In genomic region chr10:29600067-29600466, GRCh38 we compare ENCODE assay signal across 18 cellular contexts. TPM values are rescaled to one million over a fixed set of nuclear protein-coding genes. Genes with fewer than 3 reads are reported as not detected.
DNase-seq lines count a peak whose midpoint lies in the region; ATAC-seq and TF ChIP-seq lines count a peak whose summit lies in the region.
"Had no signal": no experiment of that assay in that cellular context is flagged by ENCODE, and none has a peak within 500 bp of the region (broad histone marks: within the 10 kb centered on the region; RNA-seq: fewer than 3 reads in every experiment).

No MANE protein-coding gene starts in this region.

- no CpG with 5 or more reads among the region's 2 CpGs for WGBS in IMR-90 (ENCODE audit: extremely low coverage in 2 of 2, insufficient read length in 1 of 2), 2 experiments

- peaks cover 27% of the 10 kb centered on the region; the same call in 1 of the 2 replicates for H4K20me1 ChIP-seq in IMR-90 (ENCODE audit: insufficient read depth, low read length)

- H3K9me1 ChIP-seq in IMR-90 (ENCODE audit: insufficient read depth, low read length): peaks cover 20% of the 10 kb centered on the region

- peaks cover 4% of the 10 kb centered on the region for H3K36me3 Mint-ChIP-seq in effector memory CD8-positive, alpha-beta T cell (ENCODE audit: insufficient read depth)
- H3K36me3 Mint-ChIP-seq: memory B cell had no signal

- H3K56ac ChIP-seq in IMR-90 (ENCODE audit: extremely low read depth, insufficient read depth, low read length): no peak overlapping the region

- no peak overlapping the region for H3K4me2 ChIP-seq in IMR-90 (ENCODE audit: low read depth, low read length)

- H3K23ac ChIP-seq in IMR-90 (ENCODE audit: low read depth, low read length): no peak overlapping the region

- ATAC-seq in IMR-90 (ENCODE audit: low read depth) (no peak), upper lobe of right lung (no peak), GM19455 (IDR thresholded peaks at IDR 0.05; ENCODE audit: unreplicated experiment) (no peak)
- ATAC-seq in effector memory CD8-positive, alpha-beta T cell (replicated peaks): no peak
- ATAC-seq: HepG2 had no signal

- dilution Hi-C loops in IMR-90 (cut with HindIII; ENCODE audit: low sequenced_read_pairs, unreplicated experiment): no loop called here

- H2AK5ac ChIP-seq in IMR-90 (ENCODE audit: low read depth, low read length): no peak overlapping the region

- no peaks in the 10 kb centered on the region for H3K27me3 Mint-ChIP-seq in effector memory CD8-positive, alpha-beta T cell
- H3K27me3 Mint-ChIP-seq: activated CD4-positive, alpha-beta memory T cell treated with anti-CD3 and anti-CD28 coated beads, Interleukin-2, amount 10 ng/mL, durations not matched to agents 7 days and 5 days; B cell; memory B cell had no signal

- no peak overlapping the region for H3K14ac ChIP-seq in IMR-90 (replicated peaks; ENCODE audit: low read depth, low read length)

- no peak overlapping the region for H3K9ac ChIP-seq in IMR-90 (ENCODE audit: low read depth, low read length)

- no peaks in the 10 kb centered on the region for H3K9me3 ChIP-seq in IMR-90 (ENCODE audit: control insufficient read depth, insufficient read depth, low read length)
- no peaks in the 10 kb centered on the region for H3K9me3 ChIP-seq in upper lobe of right lung

- H2BK20ac ChIP-seq in IMR-90 (ENCODE audit: low read depth, low read length): no peak overlapping the region

- TF ChIP-seq CTCF in IMR-90 (conservative IDR thresholded peaks at IDR 0.05; ENCODE audit: low read depth, low read length) (no peak), epithelial cell of esophagus (IDR thresholded peaks at IDR 0.05; ENCODE audit: insufficient read depth, low read depth, low read length, missing control alignments) (no peak), upper lobe of right lung (IDR thresholded peaks at IDR 0.05) (no peak)

- H3K4me3 ChIP-seq in IMR-90 (ENCODE audit: insufficient read depth, low read depth, low read length) (no peak overlapping the region), epithelial cell of esophagus (ENCODE audit: low read length) (no peak overlapping the region), upper lobe of right lung (no peak overlapping the region)
- H3K4me3 ChIP-seq: dorsolateral prefrontal cortex had no signal

- H3K4ac ChIP-seq in IMR-90 (ENCODE audit: low read depth, low read length): no peak overlapping the region

- no peak overlapping the region for H2AK9ac ChIP-seq in IMR-90 (replicated peaks; ENCODE audit: low read depth, low read length, poor library complexity)

- no peak overlapping the region for H3K18ac ChIP-seq in IMR-90 (ENCODE audit: low read depth, low read length)

- intact Hi-C loops in IMR-90 (cut with micrococcal nuclease) (no loop called here), upper lobe of right lung (cut with DNase I) (no loop called here)

- no TSS peak for BruUV-seq in IMR-90 (replicated peaks; lab: Mats Ljungman, UMichigan)

- H3K4me1 ChIP-seq in IMR-90 (ENCODE audit: control insufficient read depth, insufficient read depth, low read length) (peaks cover 12% of the 10 kb centered on the region), upper lobe of right lung (no peaks in the 10 kb centered on the region)

- in situ Hi-C loops in Caki2 (cut with HindIII; ENCODE audit: low pct_unique_long_range_greater_than_20kb, low sequenced_read_pairs) (no loop called here), IMR-90 (cut with MboI; ENCODE audit: low sequenced_read_pairs) (no loop called here)

- H4K8ac ChIP-seq in IMR-90 (ENCODE audit: low read depth in 2 of 2, low read length in 2 of 2): no peak overlapping the region

- CTCF ChIA-PET in IMR-90 (lab: Yijun Ruan, JAX): no interaction called here

- H3K4me3 Mint-ChIP-seq in effector memory CD8-positive, alpha-beta T cell: no peak overlapping the region
- H3K4me3 Mint-ChIP-seq: activated CD4-positive, alpha-beta memory T cell treated with anti-CD3 and anti-CD28 coated beads, Interleukin-2, amount 10 ng/mL, durations not matched to agents 7 days and 5 days; B cell; memory B cell; nephron progenitor cell had no signal

- TF ChIP-seq POLR2A in IMR-90 (IDR thresholded peaks at IDR 0.05; ENCODE audit: low read depth, low read length): no peak

- no peak overlapping the region for H4K91ac ChIP-seq in IMR-90 (ENCODE audit: insufficient read depth, low read depth, low read length)

- H3K27ac ChIP-seq in IMR-90 (ENCODE audit: insufficient read depth, low read length) (no peak overlapping the region), upper lobe of right lung (no peak overlapping the region)

- H2AFZ ChIP-seq in IMR-90 (replicated peaks; ENCODE audit: low read length, poor library complexity): no peak overlapping the region

- no peak overlapping the region for H2BK15ac ChIP-seq in IMR-90 (ENCODE audit: low read depth, low read length)

- peaks cover 21 to 63% of the 10 kb centered on the region in 2 experiments for H3K79me1 ChIP-seq in IMR-90 (ENCODE audit: low read depth in 1 of 2, low read length in 2 of 2)

- no peak overlapping the region for H3K27ac Mint-ChIP-seq in effector memory CD8-positive, alpha-beta T cell
- H3K27ac Mint-ChIP-seq: activated CD4-positive, alpha-beta memory T cell treated with anti-CD3 and anti-CD28 coated beads, Interleukin-2, amount 10 ng/mL, durations not matched to agents 7 days and 5 days; B cell; memory B cell; nephron progenitor cell had no signal

- H4K5ac ChIP-seq in IMR-90 (ENCODE audit: low read depth, low read length): no peak overlapping the region

- no peaks in the 10 kb centered on the region for H3K9me3 Mint-ChIP-seq in effector memory CD8-positive, alpha-beta T cell
- H3K9me3 Mint-ChIP-seq: activated CD4-positive, alpha-beta memory T cell treated with anti-CD3 and anti-CD28 coated beads, Interleukin-2, amount 10 ng/mL, durations not matched to agents 7 days and 5 days; memory B cell; nephron progenitor cell had no signal

- H3K36me3 ChIP-seq in IMR-90 (ENCODE audit: control insufficient read depth, insufficient read depth, low read length): no peaks in the 10 kb centered on the region
- no peaks in the 10 kb centered on the region for H3K36me3 ChIP-seq in upper lobe of right lung

- no peak for TF ChIP-seq RAD21 in IMR-90 (IDR thresholded peaks at IDR 0.05; ENCODE audit: low read length)

- peaks cover 0 to 1% of the 10 kb centered on the region in 2 donors for H3K4me1 Mint-ChIP-seq in effector memory CD8-positive, alpha-beta T cell (ENCODE audit: low read depth in 2 of 2)
- H3K4me1 Mint-ChIP-seq: activated CD4-positive, alpha-beta memory T cell treated with anti-CD3 and anti-CD28 coated beads, Interleukin-2, amount 10 ng/mL, durations not matched to agents 7 days and 5 days; B cell; memory B cell had no signal

- H2BK120ac ChIP-seq in IMR-90 (ENCODE audit: low read depth, low read length): no peak overlapping the region

- DNase-seq in Caki2 (ENCODE audit: low read depth) (peak; percentile 42), IMR-90 (peak; percentile 30), epithelial cell of esophagus (ENCODE audit: low read depth) (peak; percentile 94), renal cortical epithelial cell (ENCODE audit: low read depth) (peak; percentile 36), upper lobe of right lung (no peak), NCI-H2029 treated with DMSO at 0.1 percent for 48 hours (lab: John Stamatoyannopoulos, UW) (no peak)
- no peak for DNase-seq in effector memory CD8-positive, alpha-beta T cell
- DNase-seq: activated CD4-positive, alpha-beta memory T cell treated with anti-CD3 and anti-CD28 coated beads, Interleukin-2, amount 10 ng/mL, durations not matched to agents 7 days and 5 days; DMS53; dorsolateral prefrontal cortex; MV-4-11; nephron progenitor cell; retina; stimulated activated CD4-positive, alpha-beta T cell treated with anti-CD3 and anti-CD28 coated beads, Interleukin-2, amount 100 ng/mL, for 24 hours had no signal

- H2BK5ac ChIP-seq in IMR-90 (ENCODE audit: low read depth, low read length, poor library complexity, severe bottlenecking): no peak overlapping the region

- H3K27me3 ChIP-seq in IMR-90 (ENCODE audit: control insufficient read depth, insufficient read depth, low read length) (no peaks in the 10 kb centered on the region), upper lobe of right lung (no peaks in the 10 kb centered on the region)

- POLR2A ChIA-PET in IMR-90 (lab: Charles Lee; ENCODE audit: unreplicated experiment): interaction anchor here (0.7 kb wide), 1 partner anchor 246 kb away, joined by 3 read pairs; no protein-coding TSS in a partner anchor

TF ChIP-seq in IMR-90, 13 proteins besides CTCF, POLR2A, EP300 and RAD21:
- TF ChIP-seq NFE2L2 (IDR thresholded peaks at IDR 0.05; ENCODE audit: low read depth, low read length) (no peak), USF2 (IDR thresholded peaks at IDR 0.05; ENCODE audit: low read depth, low read length) (no peak), CEBPB (IDR thresholded peaks at IDR 0.05; ENCODE audit: low read depth, low read length) (no peak)

RNA-seq across cellular contexts. Expression of gene SVIL, which starts 34.7 kb away (rescaled TPM):
- total RNA-seq in Caki2 (2014; rRNA removed; shearing (Covaris generic); ENCODE audit: low replicate concordance): 59.4 and 65.4 TPM in 2 replicates
- total RNA-seq in IMR-90 (2012; rRNA removed) (11.5 and 13.6 TPM in 2 replicates), renal cortical epithelial cell (61.0 and 202 TPM in 2 replicates), upper lobe of right lung (106 TPM)
- polyA plus RNA-seq in IMR-90 (2012; rRNA removed): 10.9 and 11.6 TPM in 2 replicates
- polyA plus RNA-seq in IMR-90 (2012; cell fraction: cytosol; rRNA removed): 4.9 and 6.7 TPM in 2 replicates
- 19.7 and 44.0 TPM in 2 replicates for polyA plus RNA-seq in IMR-90 (2012; cell fraction: nucleus; rRNA removed; ENCODE audit: low replicate concordance)

Comparison
In these comparisons a context has a peak if more than half of its experiments do, and no peak if none do; other contexts are left out.
1. DNase-seq: peak in Caki2 (single experiment), IMR-90 (single experiment), epithelial cell of esophagus (single experiment) and renal cortical epithelial cell (single experiment); none in upper lobe of right lung (single experiment), NCI-H2029 treated with DMSO at 0.1 percent for 48 hours (single experiment) and effector memory CD8-positive, alpha-beta T cell (0 of 3).